In the genomic region with DNA sequence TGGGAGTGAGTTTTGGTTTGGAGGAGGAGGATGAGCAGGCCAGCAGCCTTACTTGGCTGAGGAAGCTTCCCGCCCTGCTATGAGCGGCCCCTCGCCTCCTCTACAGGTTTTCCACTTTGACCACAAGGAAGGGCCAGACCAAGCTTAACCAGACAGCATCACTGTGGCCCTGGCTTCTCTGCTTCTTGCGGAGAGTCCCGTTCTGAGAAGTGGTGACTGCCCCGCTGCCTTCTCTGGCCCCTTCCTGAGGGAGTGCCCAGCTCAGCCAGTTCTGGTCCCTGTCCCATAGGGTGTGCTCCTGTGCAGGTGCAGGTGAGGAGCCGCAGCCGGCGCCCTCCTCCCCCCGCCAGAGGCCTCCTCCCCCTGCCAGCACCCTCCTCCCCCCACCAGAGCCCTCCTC, we compare ENCODE assay signal across 17 cellular contexts.
"Had no signal": no experiment of that assay in that cellular context is flagged by ENCODE, and none has a peak within 500 bp of the region (broad histone marks: within the 10 kb centered on the region; RNA-seq: fewer than 3 reads in every experiment).

No MANE protein-coding gene starts in this region.

- H3K27me3 Mint-ChIP-seq: activated CD4-positive, alpha-beta memory T cell treated with anti-CD3 and anti-CD28 coated beads, Interleukin-2, amount 10 ng/mL, durations not matched to agents 7 days and 5 days; activated naive CD4-positive, alpha-beta T cell treated with anti-CD3 and anti-CD28 coated beads, Interleukin-2, amount 50 U/mL, for 24 hours; memory B cell; naive thymus-derived CD8-positive, alpha-beta T cell had no signal

- H3K27ac ChIP-seq: adrenal gland, cardiac muscle cell, esophagus squamous epithelium, left ventricle myocardium inferior, psoas muscle, right lobe of liver, tibial artery, VCaP had no signal

- H3K4me1 ChIP-seq: psoas muscle, right lobe of liver, tibial artery had no signal

- H3K4me1 Mint-ChIP-seq: activated naive CD4-positive, alpha-beta T cell treated with anti-CD3 and anti-CD28 coated beads, Interleukin-2, amount 50 U/mL, for 24 hours had no signal

- ATAC-seq: naive thymus-derived CD8-positive, alpha-beta T cell; psoas muscle; right lobe of liver had no signal

- H3K9me3 ChIP-seq: adrenal gland, esophagus squamous epithelium, left ventricle myocardium inferior, psoas muscle, right lobe of liver, tibial artery had no signal

- H3K27ac Mint-ChIP-seq: activated CD4-positive, alpha-beta memory T cell treated with anti-CD3 and anti-CD28 coated beads, Interleukin-2, amount 10 ng/mL, durations not matched to agents 7 days and 5 days; activated naive CD4-positive, alpha-beta T cell treated with anti-CD3 and anti-CD28 coated beads, Interleukin-2, amount 50 U/mL, for 24 hours had no signal

- DNase-seq: activated CD4-positive, alpha-beta memory T cell treated with anti-CD3 and anti-CD28 coated beads, Interleukin-2, amount 10 ng/mL, durations not matched to agents 7 days and 5 days; activated CD8-positive, alpha-beta memory T cell treated with anti-CD3 and anti-CD28 coated beads, Interleukin-2, amount 50 U/mL, for 4 hours; activated effector memory CD4-positive, alpha-beta T cell treated with anti-CD3 and anti-CD28 coated beads, Interleukin-2, amount 50 U/mL, for 16 hours; adrenal gland; esophagus squamous epithelium; hippocampal formation; kidney; left ventricle myocardium inferior; naive thymus-derived CD8-positive, alpha-beta T cell; psoas muscle; right lobe of liver; tibial artery had no signal

- H3K4me3 Mint-ChIP-seq: activated CD4-positive, alpha-beta memory T cell treated with anti-CD3 and anti-CD28 coated beads, Interleukin-2, amount 10 ng/mL, durations not matched to agents 7 days and 5 days; activated naive CD4-positive, alpha-beta T cell treated with anti-CD3 and anti-CD28 coated beads, Interleukin-2, amount 50 U/mL, for 24 hours; memory B cell; naive thymus-derived CD8-positive, alpha-beta T cell had no signal

- H3K36me3 Mint-ChIP-seq: memory B cell had no signal

- H3K9me3 Mint-ChIP-seq: activated CD4-positive, alpha-beta memory T cell treated with anti-CD3 and anti-CD28 coated beads, Interleukin-2, amount 10 ng/mL, durations not matched to agents 7 days and 5 days; activated naive CD4-positive, alpha-beta T cell treated with anti-CD3 and anti-CD28 coated beads, Interleukin-2, amount 50 U/mL, for 24 hours; memory B cell; naive thymus-derived CD8-positive, alpha-beta T cell had no signal

- H3K27me3 ChIP-seq: adrenal gland, cardiac muscle cell, esophagus squamous epithelium, right lobe of liver, tibial artery had no signal

- H3K4me3 ChIP-seq: adrenal gland, cardiac muscle cell, esophagus squamous epithelium, left ventricle myocardium inferior, psoas muscle, right lobe of liver, smooth muscle cell, tibial artery had no signal

- H3K36me3 ChIP-seq: cardiac muscle cell, esophagus squamous epithelium had no signal
